1 cellular context compared by ENCODE assay signal in genomic region chr1:150579955-150580642, GRCh38.
TF ChIP-seq lines count a peak whose summit lies in the region.

No MANE protein-coding gene starts in this region.

TF ChIP-seq in H1, 55 proteins besides CTCF, POLR2A, EP300 and RAD21:
- TF ChIP-seq POU5F1 (IDR thresholded peaks at IDR 0.05; ENCODE audit: low read depth, low read length): no peak
- TF ChIP-seq RXRA (IDR thresholded peaks at IDR 0.05; ENCODE audit: insufficient read depth, low read depth, low read length): no peak
- TF ChIP-seq, protein P1, sequence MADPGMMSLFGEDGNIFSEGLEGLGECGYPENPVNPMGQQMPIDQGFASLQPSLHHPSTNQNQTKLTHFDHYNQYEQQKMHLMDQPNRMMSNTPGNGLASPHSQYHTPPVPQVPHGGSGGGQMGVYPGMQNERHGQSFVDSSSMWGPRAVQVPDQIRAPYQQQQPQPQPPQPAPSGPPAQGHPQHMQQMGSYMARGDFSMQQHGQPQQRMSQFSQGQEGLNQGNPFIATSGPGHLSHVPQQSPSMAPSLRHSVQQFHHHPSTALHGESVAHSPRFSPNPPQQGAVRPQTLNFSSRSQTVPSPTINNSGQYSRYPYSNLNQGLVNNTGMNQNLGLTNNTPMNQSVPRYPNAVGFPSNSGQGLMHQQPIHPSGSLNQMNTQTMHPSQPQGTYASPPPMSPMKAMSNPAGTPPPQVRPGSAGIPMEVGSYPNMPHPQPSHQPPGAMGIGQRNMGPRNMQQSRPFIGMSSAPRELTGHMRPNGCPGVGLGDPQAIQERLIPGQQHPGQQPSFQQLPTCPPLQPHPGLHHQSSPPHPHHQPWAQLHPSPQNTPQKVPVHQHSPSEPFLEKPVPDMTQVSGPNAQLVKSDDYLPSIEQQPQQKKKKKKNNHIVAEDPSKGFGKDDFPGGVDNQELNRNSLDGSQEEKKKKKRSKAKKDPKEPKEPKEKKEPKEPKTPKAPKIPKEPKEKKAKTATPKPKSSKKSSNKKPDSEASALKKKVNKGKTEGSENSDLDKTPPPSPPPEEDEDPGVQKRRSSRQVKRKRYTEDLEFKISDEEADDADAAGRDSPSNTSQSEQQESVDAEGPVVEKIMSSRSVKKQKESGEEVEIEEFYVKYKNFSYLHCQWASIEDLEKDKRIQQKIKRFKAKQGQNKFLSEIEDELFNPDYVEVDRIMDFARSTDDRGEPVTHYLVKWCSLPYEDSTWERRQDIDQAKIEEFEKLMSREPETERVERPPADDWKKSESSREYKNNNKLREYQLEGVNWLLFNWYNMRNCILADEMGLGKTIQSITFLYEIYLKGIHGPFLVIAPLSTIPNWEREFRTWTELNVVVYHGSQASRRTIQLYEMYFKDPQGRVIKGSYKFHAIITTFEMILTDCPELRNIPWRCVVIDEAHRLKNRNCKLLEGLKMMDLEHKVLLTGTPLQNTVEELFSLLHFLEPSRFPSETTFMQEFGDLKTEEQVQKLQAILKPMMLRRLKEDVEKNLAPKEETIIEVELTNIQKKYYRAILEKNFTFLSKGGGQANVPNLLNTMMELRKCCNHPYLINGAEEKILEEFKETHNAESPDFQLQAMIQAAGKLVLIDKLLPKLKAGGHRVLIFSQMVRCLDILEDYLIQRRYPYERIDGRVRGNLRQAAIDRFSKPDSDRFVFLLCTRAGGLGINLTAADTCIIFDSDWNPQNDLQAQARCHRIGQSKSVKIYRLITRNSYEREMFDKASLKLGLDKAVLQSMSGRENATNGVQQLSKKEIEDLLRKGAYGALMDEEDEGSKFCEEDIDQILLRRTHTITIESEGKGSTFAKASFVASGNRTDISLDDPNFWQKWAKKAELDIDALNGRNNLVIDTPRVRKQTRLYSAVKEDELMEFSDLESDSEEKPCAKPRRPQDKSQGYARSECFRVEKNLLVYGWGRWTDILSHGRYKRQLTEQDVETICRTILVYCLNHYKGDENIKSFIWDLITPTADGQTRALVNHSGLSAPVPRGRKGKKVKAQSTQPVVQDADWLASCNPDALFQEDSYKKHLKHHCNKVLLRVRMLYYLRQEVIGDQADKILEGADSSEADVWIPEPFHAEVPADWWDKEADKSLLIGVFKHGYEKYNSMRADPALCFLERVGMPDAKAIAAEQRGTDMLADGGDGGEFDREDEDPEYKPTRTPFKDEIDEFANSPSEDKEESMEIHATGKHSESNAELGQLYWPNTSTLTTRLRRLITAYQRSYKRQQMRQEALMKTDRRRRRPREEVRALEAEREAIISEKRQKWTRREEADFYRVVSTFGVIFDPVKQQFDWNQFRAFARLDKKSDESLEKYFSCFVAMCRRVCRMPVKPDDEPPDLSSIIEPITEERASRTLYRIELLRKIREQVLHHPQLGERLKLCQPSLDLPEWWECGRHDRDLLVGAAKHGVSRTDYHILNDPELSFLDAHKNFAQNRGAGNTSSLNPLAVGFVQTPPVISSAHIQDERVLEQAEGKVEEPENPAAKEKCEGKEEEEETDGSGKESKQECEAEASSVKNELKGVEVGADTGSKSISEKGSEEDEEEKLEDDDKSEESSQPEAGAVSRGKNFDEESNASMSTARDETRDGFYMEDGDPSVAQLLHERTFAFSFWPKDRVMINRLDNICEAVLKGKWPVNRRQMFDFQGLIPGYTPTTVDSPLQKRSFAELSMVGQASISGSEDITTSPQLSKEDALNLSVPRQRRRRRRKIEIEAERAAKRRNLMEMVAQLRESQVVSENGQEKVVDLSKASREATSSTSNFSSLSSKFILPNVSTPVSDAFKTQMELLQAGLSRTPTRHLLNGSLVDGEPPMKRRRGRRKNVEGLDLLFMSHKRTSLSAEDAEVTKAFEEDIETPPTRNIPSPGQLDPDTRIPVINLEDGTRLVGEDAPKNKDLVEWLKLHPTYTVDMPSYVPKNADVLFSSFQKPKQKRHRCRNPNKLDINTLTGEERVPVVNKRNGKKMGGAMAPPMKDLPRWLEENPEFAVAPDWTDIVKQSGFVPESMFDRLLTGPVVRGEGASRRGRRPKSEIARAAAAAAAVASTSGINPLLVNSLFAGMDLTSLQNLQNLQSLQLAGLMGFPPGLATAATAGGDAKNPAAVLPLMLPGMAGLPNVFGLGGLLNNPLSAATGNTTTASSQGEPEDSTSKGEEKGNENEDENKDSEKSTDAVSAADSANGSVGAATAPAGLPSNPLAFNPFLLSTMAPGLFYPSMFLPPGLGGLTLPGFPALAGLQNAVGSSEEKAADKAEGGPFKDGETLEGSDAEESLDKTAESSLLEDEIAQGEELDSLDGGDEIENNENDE (IDR thresholded peaks at IDR 0.05; ENCODE audit: insufficient replicate concordance, low read length): no peak
- no peak for TF ChIP-seq NRF1 (IDR thresholded peaks at IDR 0.05; ENCODE audit: low read depth, low read length)
- no peak for TF ChIP-seq SIRT6 (IDR thresholded peaks at IDR 0.05; ENCODE audit: low read length)
- TF ChIP-seq SRF (IDR thresholded peaks at IDR 0.05; ENCODE audit: low read depth, low read length): no peak
